In the genomic region with DNA sequence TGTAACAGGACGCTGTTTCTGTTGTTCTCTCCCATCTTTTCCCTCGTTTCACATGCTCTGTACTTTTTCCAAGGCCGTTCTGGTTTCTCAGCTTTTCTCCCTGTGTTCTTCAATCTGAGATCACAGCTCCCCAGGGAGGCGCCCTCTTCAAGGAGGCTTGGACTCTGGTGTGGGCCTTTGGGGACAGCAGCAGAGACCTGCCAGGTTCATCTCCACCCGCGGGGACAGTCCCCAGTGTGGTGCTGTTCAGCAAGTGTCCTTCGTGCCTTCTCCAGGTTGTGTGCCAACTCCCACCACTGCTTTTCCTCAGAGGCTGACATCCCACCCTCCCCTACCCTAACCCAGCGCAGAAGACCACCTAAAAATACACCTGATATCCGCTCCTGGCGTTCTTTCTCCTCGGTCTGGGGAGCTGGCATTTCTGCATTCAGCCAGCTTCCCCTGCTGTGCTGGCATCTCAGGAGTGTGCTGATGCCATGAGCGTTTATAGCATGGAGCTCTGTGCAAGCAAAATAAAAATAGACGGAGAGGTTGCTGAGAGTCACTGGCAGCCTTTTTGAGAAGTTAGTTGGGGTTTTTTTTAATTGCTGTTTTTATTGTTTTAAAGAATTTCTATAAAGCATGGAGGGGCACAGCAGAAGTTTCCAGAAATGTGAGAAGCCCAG, we compare ENCODE assay signal across 21 cellular contexts.
"Had no signal": no experiment of that assay in that cellular context is flagged by ENCODE, and none has a peak within 500 bp of the region (broad histone marks: within the 10 kb centered on the region; RNA-seq: fewer than 3 reads in every experiment).

No MANE protein-coding gene starts in this region.

- H3K9me3 Mint-ChIP-seq: activated B cell treated with CpG ODN at 0.5 μM for 24 hours; activated CD4-positive, alpha-beta memory T cell treated with anti-CD3 and anti-CD28 coated beads for 36 hours; activated naive CD4-positive, alpha-beta T cell treated with anti-CD3 and anti-CD28 coated beads, Interleukin-2, amount 10 ng/mL, durations not matched to agents 7 days and 5 days; activated T-cell treated with anti-CD3 and anti-CD28 coated beads, Interleukin-2, amount 50 U/mL, for 72 hours; brain; central memory CD8-positive, alpha-beta T cell; endodermal cell; immature natural killer cell; memory B cell; nephron; stimulated activated naive CD8-positive, alpha-beta T cell treated with anti-CD3 and anti-CD28 coated beads, Interleukin-15, Interleukin-2, amounts not matched to agents 100 ng/mL and 50 ng/mL, for 24 hours; T-helper 1 cell treated with Interleukin-12 subunit alpha and Interleukin-12 subunit beta and Interleukin-4 antibody, amounts not matched to agents 30 μg/mL and 1 μg/mL, for 36 hours had no signal

- H3K4me1 ChIP-seq: tibial artery had no signal

- H3K9me3 ChIP-seq: left lung, pancreas, tibial artery had no signal

- H3K4me3 ChIP-seq: coronary artery, left lung, pancreas, tibial artery had no signal

- H3K27me3 ChIP-seq: left lung, pancreas, tibial artery had no signal

- H3K27ac Mint-ChIP-seq: activated B cell treated with CpG ODN at 0.5 μM for 24 hours; activated CD4-positive, alpha-beta memory T cell treated with anti-CD3 and anti-CD28 coated beads for 36 hours; activated naive CD4-positive, alpha-beta T cell treated with anti-CD3 and anti-CD28 coated beads, Interleukin-2, amount 10 ng/mL, durations not matched to agents 7 days and 5 days; activated T-cell treated with anti-CD3 and anti-CD28 coated beads, Interleukin-2, amount 50 U/mL, for 72 hours; endodermal cell; immature natural killer cell; memory B cell; stimulated activated naive CD8-positive, alpha-beta T cell treated with anti-CD3 and anti-CD28 coated beads, Interleukin-15, Interleukin-2, amounts not matched to agents 100 ng/mL and 50 ng/mL, for 24 hours; T-helper 1 cell treated with Interleukin-12 subunit alpha and Interleukin-12 subunit beta and Interleukin-4 antibody, amounts not matched to agents 30 μg/mL and 1 μg/mL, for 36 hours had no signal

- H3K4me3 Mint-ChIP-seq: activated B cell treated with CpG ODN at 0.5 μM for 24 hours; activated CD4-positive, alpha-beta memory T cell treated with anti-CD3 and anti-CD28 coated beads for 36 hours; activated naive CD4-positive, alpha-beta T cell treated with anti-CD3 and anti-CD28 coated beads, Interleukin-2, amount 10 ng/mL, durations not matched to agents 7 days and 5 days; activated T-cell treated with anti-CD3 and anti-CD28 coated beads, Interleukin-2, amount 50 U/mL, for 72 hours; brain; central memory CD8-positive, alpha-beta T cell; endodermal cell; immature natural killer cell; memory B cell; nephron; stimulated activated naive CD8-positive, alpha-beta T cell treated with anti-CD3 and anti-CD28 coated beads, Interleukin-15, Interleukin-2, amounts not matched to agents 100 ng/mL and 50 ng/mL, for 24 hours; T-helper 1 cell treated with Interleukin-12 subunit alpha and Interleukin-12 subunit beta and Interleukin-4 antibody, amounts not matched to agents 30 μg/mL and 1 μg/mL, for 36 hours had no signal

- H3K27ac ChIP-seq: coronary artery, left lung, pancreas, tibial artery had no signal

- H3K36me3 Mint-ChIP-seq: activated CD4-positive, alpha-beta memory T cell treated with anti-CD3 and anti-CD28 coated beads for 36 hours; activated naive CD4-positive, alpha-beta T cell treated with anti-CD3 and anti-CD28 coated beads, Interleukin-2, amount 10 ng/mL, durations not matched to agents 7 days and 5 days; immature natural killer cell; memory B cell had no signal

- ATAC-seq: activated T-cell treated with anti-CD3 and anti-CD28 coated beads, Interleukin-2, amount 50 U/mL, for 72 hours; left lung; pancreas had no signal

- H3K4me1 Mint-ChIP-seq: activated B cell treated with CpG ODN at 0.5 μM for 24 hours; activated naive CD4-positive, alpha-beta T cell treated with anti-CD3 and anti-CD28 coated beads, Interleukin-2, amount 10 ng/mL, durations not matched to agents 7 days and 5 days; brain; central memory CD8-positive, alpha-beta T cell; immature natural killer cell; memory B cell; nephron had no signal

- DNase-seq: activated B cell treated with CpG ODN at 0.5 μM for 24 hours; activated CD4-positive, alpha-beta memory T cell treated with anti-CD3 and anti-CD28 coated beads for 36 hours; activated CD4-positive, alpha-beta T cell treated with anti-CD3 and anti-CD28 coated beads for 48 hours; activated effector memory CD4-positive, alpha-beta T cell treated with Interleukin-2 at 50 U/mL for 16 hours; activated naive CD4-positive, alpha-beta T cell treated with anti-CD3 and anti-CD28 coated beads, Interleukin-2, amount 10 ng/mL, durations not matched to agents 7 days and 5 days; activated T-cell treated with anti-CD3 and anti-CD28 coated beads, Interleukin-2, amount 50 U/mL, for 72 hours; aorta; endodermal cell; immature natural killer cell; pancreas; stimulated activated CD4-positive, alpha-beta T cell treated with anti-CD3 and anti-CD28 coated beads, Interleukin-4, amount 100 ng/mL, for 4 hours; T1000; tibial artery had no signal
